13 cellular contexts compared by ENCODE assay signal in the genomic region with DNA sequence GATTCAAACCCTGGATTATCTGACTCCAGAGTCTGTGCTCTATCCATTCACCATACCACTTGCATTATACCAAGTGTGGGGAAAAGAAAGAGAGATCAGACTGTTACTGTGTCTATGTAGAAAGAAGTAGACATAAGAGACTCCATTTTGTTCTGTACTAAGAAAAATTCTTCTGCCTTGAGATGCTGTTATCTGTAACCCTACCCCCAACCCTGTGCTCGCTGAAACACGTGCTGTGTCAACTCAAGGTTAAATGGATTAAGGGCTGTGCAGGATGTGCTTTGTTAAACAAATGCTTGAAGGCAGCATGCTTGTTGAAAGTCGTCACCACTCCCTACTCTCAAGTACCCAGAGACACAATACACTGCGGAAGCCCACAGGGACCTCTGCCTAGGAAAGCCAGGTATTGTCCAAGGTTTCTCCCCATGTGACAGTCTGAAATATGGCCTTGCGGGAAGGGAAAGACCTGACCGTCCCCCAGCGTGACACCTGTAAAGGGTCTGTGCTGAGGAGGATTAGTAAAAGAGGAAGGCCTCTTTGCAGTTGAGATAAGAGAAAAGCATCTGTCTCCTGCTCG. TPM values are rescaled to one million over a fixed set of nuclear protein-coding genes. Genes with fewer than 3 reads are reported as not detected.
A peak's percentile ranks its signal among the peaks of the same experiment; 100 is the strongest.
DNase-seq lines count a peak whose midpoint lies in the region; ATAC-seq, FAIRE-seq and TF ChIP-seq lines count a peak whose summit lies in the region.
"Not testable (repeated sequence)": the region's sequence is repeated elsewhere in the genome, so short reads cannot be mapped to it uniquely, and the experiment has no call there.
"Had no signal": no experiment of that assay in that cellular context is flagged by ENCODE, and none has a peak within 500 bp of the region (broad histone marks: within the 10 kb centered on the region; RNA-seq: fewer than 3 reads in every experiment).

No MANE protein-coding gene starts in this region.

- not testable (repeated sequence) for TF ChIP-seq POLR2A in GM12892 (IDR thresholded peaks at IDR 0.05; ENCODE audit: low read depth, low read length); GM12878 (IDR thresholded peaks at IDR 0.05; ENCODE audit: low read depth, low read length)

- intact Hi-C loops in CD4-positive, alpha-beta memory T cell (cut with micrococcal nuclease); activated CD4-positive, alpha-beta T cell treated with anti-CD3 and anti-CD28 coated beads, Interleukin-2, amount 10 ng/mL, durations not matched to agents 24 days and 14 days (cut with micrococcal nuclease); GM12878 (cut with micrococcal nuclease; ENCODE audit: unreplicated experiment): not testable (repeated sequence)

- H3K36me3 Mint-ChIP-seq in CD4-positive, alpha-beta memory T cell = not testable (repeated sequence)
- peaks cover 16% of the 10 kb centered on the region for H3K36me3 Mint-ChIP-seq in activated CD4-positive, alpha-beta T cell treated with anti-CD3 and anti-CD28 coated beads, Interleukin-2, amount 10 ng/mL, durations not matched to agents 24 days and 14 days (ENCODE audit: low read depth)

- H3K4me2 ChIP-seq in Karpas-422 (ENCODE audit: low read depth, low read length, poor library complexity, severe bottlenecking) = peak overlapping the region; percentile 65
- H3K4me2 ChIP-seq in GM12878 (ENCODE audit: control insufficient read depth, insufficient read depth) = peak overlapping the region; percentile 83
- H3K4me2 ChIP-seq in trophoblast cell (ENCODE audit: low read length) = not testable (repeated sequence)

- H3K14ac ChIP-seq in trophoblast cell (ENCODE audit: low read length) = not testable (repeated sequence)

- not testable (repeated sequence) for H3K9me2 ChIP-seq in Karpas-422 (replicated peaks; ENCODE audit: insufficient read depth, low read length)

- H3K4me1 Mint-ChIP-seq in CD4-positive, alpha-beta memory T cell = peaks cover 49 to 89% (median 69%) of the 10 kb centered on the region in 4 donors
- peaks cover 68% of the 10 kb centered on the region for H3K4me1 Mint-ChIP-seq in activated CD4-positive, alpha-beta T cell treated with anti-CD3 and anti-CD28 coated beads, Interleukin-2, amount 10 ng/mL, durations not matched to agents 24 days and 14 days

- H3K27ac ChIP-seq in CD4-positive, alpha-beta memory T cell (ENCODE audit: low read depth, low read length); iPS DF 6.9 (ENCODE audit: low read length): not testable (repeated sequence)
- peak overlapping the region; percentile 72 for H3K27ac ChIP-seq in Karpas-422 (ENCODE audit: low read length)
- H3K27ac ChIP-seq in GM12878 (ENCODE audit: control insufficient read depth, insufficient read depth) = peak overlapping the region; percentile 75
- peak overlapping the region; percentile 60 for H3K27ac ChIP-seq in trophoblast cell (ENCODE audit: low read depth, low read length)

- in situ Hi-C loops in GM12878 (cut with MboI) = not testable (repeated sequence)

- not testable (repeated sequence) for H4K8ac ChIP-seq in trophoblast cell (ENCODE audit: low read depth, low read length)

- not testable (repeated sequence) for H3K79me2 ChIP-seq in Karpas-422 (ENCODE audit: low read length); trophoblast cell (ENCODE audit: control insufficient read depth, insufficient read depth, low read length, poor library complexity)
- H3K79me2 ChIP-seq in GM12878 (ENCODE audit: control insufficient read depth, insufficient read depth, low read length) = peaks cover 71% of the 10 kb centered on the region

- H2AFZ ChIP-seq in Karpas-422 (ENCODE audit: low read length) (peak overlapping the region; percentile 47; the same call in 1 of the 2 replicates), GM12878 (ENCODE audit: control insufficient read depth, low read depth, low read length) (peak overlapping the region; percentile 22; the same call in 1 of the 2 replicates)
- H2AFZ ChIP-seq in trophoblast cell (ENCODE audit: insufficient read depth, low read length, poor library complexity) = not testable (repeated sequence)

- peak overlapping the region in 6 of 7 donors; percentile 13 to 74 (median 48) for H3K27ac Mint-ChIP-seq in CD4-positive, alpha-beta memory T cell
- H3K27ac Mint-ChIP-seq in activated CD4-positive, alpha-beta T cell treated with anti-CD3 and anti-CD28 coated beads, Interleukin-2, amount 10 ng/mL, durations not matched to agents 24 days and 14 days = peak overlapping the region; percentile 39

- H2BK12ac ChIP-seq in trophoblast cell (ENCODE audit: low read length) = not testable (repeated sequence)

- not testable (repeated sequence) for H3K27me3 Mint-ChIP-seq in CD4-positive, alpha-beta memory T cell; activated CD4-positive, alpha-beta T cell treated with anti-CD3 and anti-CD28 coated beads, Interleukin-2, amount 10 ng/mL, durations not matched to agents 24 days and 14 days

- not testable (repeated sequence) for H3K36me3 ChIP-seq in CD4-positive, alpha-beta memory T cell (ENCODE audit: insufficient read depth, low read length); Karpas-422 (ENCODE audit: insufficient read depth, low read length); GM12878 (ENCODE audit: control insufficient read depth in 2 of 2, insufficient read depth in 2 of 2, low read length in 1 of 2); iPS DF 6.9 (ENCODE audit: control insufficient read depth, insufficient read depth, low read length); trophoblast cell (ENCODE audit: control insufficient read depth in 1 of 2, insufficient read depth in 2 of 2, low read length in 2 of 2)

- CTCF ChIA-PET in CD4-positive, alpha-beta memory T cell (lab: Charles Lee; ENCODE audit: partially characterized antibody) = interaction anchor here (1.1 to 2.0 kb wide), 4 partner anchors 10 to 29 kb away, joined by 4 to 10 read pairs (median 6); no protein-coding TSS in a partner anchor
- CTCF ChIA-PET in GM12878 (lab: Yijun Ruan, JAX) = interaction anchor here (0.9 to 2.5 kb wide), 6 partner anchors 8 to 56 kb away, joined by 3 to 14 read pairs (median 6); no protein-coding TSS in a partner anchor

- DNase-seq in CD4-positive, alpha-beta memory T cell; GM12892 (ENCODE audit: insufficient read length); activated CD4-positive, alpha-beta T cell treated with anti-CD3 and anti-CD28 coated beads, Interleukin-2, amount 10 ng/mL, durations not matched to agents 24 days and 14 days; GM12878 (ENCODE audit: low read depth, low spot score); trophoblast cell: not testable (repeated sequence)
- DNase-seq in Karpas-422 (peak; percentile 86), NCI-H748 treated with DMSO at 0.1 percent for 48 hours (lab: John Stamatoyannopoulos, UW) (peak; percentile 13), iPS DF 6.9 (ENCODE audit: low read depth, low spot score) (peak; percentile 63)

- not testable (repeated sequence) for H4K20me1 ChIP-seq in Karpas-422 (ENCODE audit: insufficient read depth, low read depth, low read length); GM12878 (ENCODE audit: control insufficient read depth, insufficient read depth)

- not testable (repeated sequence) for H2AK5ac ChIP-seq in trophoblast cell (ENCODE audit: low read length)

- RAD21 ChIA-PET in GM12878 (lab: Charles Lee; ENCODE audit: unreplicated experiment) = interaction anchor here (0.8 to 10.9 kb wide), 6 partner anchors 21 to 116 kb away, joined by 3 to 194 read pairs (median 4); no protein-coding TSS in a partner anchor

- not testable (repeated sequence) for H4K91ac ChIP-seq in trophoblast cell (ENCODE audit: low read depth, low read length)

- WGBS in GM12878 (ENCODE audit: insufficient coverage, insufficient replicate concordance, low lambda C conversion rate, missing lambda C conversion rate) = 32% methylated on average over 8 of the region's 8 CpGs
- WGBS in iPS DF 6.9 (ENCODE audit: insufficient coverage, insufficient read length) = no CpG with 5 or more reads among the region's 8 CpGs
- WGBS in trophoblast cell (ENCODE audit: extremely low coverage, insufficient coverage, insufficient read length) = no CpG with 5 or more reads among the region's 8 CpGs

- TF ChIP-seq CTCF in GM12878 (IDR thresholded peaks at IDR 0.05 in 2 of 3, conservative IDR thresholded peaks at IDR 0.05 in 1 of 3; ENCODE audit: control insufficient read depth in 2 of 3, extremely low read depth in 1 of 3, insufficient read depth in 1 of 3, low read depth in 3 of 3, low read length in 3 of 3) = not testable (repeated sequence)

- peak overlapping the region; percentile 60 for H3K9ac ChIP-seq in Karpas-422 (ENCODE audit: low read length)
- H3K9ac ChIP-seq in GM12878 (ENCODE audit: control insufficient read depth, insufficient read depth, low read length); trophoblast cell (ENCODE audit: low read length): not testable (repeated sequence)

- peak; percentile 94 for FAIRE-seq in GM12892 (lab: Jason Lieb, UNC)
- FAIRE-seq in GM12878 (lab: Jason Lieb, UNC) = not testable (repeated sequence)

- H2BK5ac ChIP-seq in trophoblast cell (ENCODE audit: low read depth, low read length, poor library complexity) = not testable (repeated sequence)

- not testable (repeated sequence) for ATAC-seq in GM12878

- not testable (repeated sequence) for H3K27me3 ChIP-seq in CD4-positive, alpha-beta memory T cell (ENCODE audit: insufficient read depth, low read length); Karpas-422 (ENCODE audit: low read length); GM12878 (replicated peaks in 1 of 2; ENCODE audit: control insufficient read depth in 2 of 2, insufficient read depth in 2 of 2, low read length in 1 of 2); iPS DF 6.9 (ENCODE audit: control insufficient read depth, insufficient read depth, low read length); trophoblast cell (ENCODE audit: insufficient read depth, low read length)

- POLR2A ChIA-PET in CD4-positive, alpha-beta memory T cell (lab: Charles Lee; ENCODE audit: partially characterized antibody) = interaction anchor here (0.9 to 2.2 kb wide), 8 partner anchors 10 to 144 kb away, joined by 3 to 10 read pairs (median 6); partner anchors contain the start of genes CD48 and LY9
- POLR2A ChIA-PET in GM12878 (lab: Charles Lee) = interaction anchor here (0.9 to 9.0 kb wide), 8 partner anchors 10 to 55 kb away, joined by 3 to 61 read pairs (median 4); no protein-coding TSS in a partner anchor

- H3K4me3 Mint-ChIP-seq in CD4-positive, alpha-beta memory T cell = peak overlapping the region in 3 of 8 donors; percentile 9 to 18 (median 15)
- H3K4me3 Mint-ChIP-seq in activated CD4-positive, alpha-beta T cell treated with anti-CD3 and anti-CD28 coated beads, Interleukin-2, amount 10 ng/mL, durations not matched to agents 24 days and 14 days = peak overlapping the region; percentile 13

- not testable (repeated sequence) for BruUV-seq in GM12878 (replicated peaks; lab: Mats Ljungman, UMichigan)

- H3K4ac ChIP-seq in trophoblast cell (ENCODE audit: low read depth, low read length) = not testable (repeated sequence)

- peak overlapping the region; percentile 8 for H2BK120ac ChIP-seq in trophoblast cell (ENCODE audit: insufficient read depth, low read length, poor library complexity)

- not testable (repeated sequence) for TF ChIP-seq RAD21 in GM12878 (IDR thresholded peaks at IDR 0.05; ENCODE audit: insufficient read depth, low read depth, low read length)

- H4K12ac ChIP-seq in trophoblast cell (ENCODE audit: low read depth, low read length) = not testable (repeated sequence)

- not testable (repeated sequence) for H3K18ac ChIP-seq in trophoblast cell (ENCODE audit: low read length)

- H3K23ac ChIP-seq in trophoblast cell (ENCODE audit: low read length) = not testable (repeated sequence)

- not testable (repeated sequence) for H3K9me3 ChIP-seq in CD4-positive, alpha-beta memory T cell (ENCODE audit: control insufficient read depth in 1 of 2, low read length in 2 of 2); Karpas-422 (ENCODE audit: low read length); GM12878 (replicated peaks; ENCODE audit: control insufficient read depth, insufficient read depth, low read length); iPS DF 6.9 (ENCODE audit: control insufficient read depth, insufficient read depth, low read length); trophoblast cell (ENCODE audit: insufficient read depth, low read depth, low read length)

- not testable (repeated sequence) for H3K4me3 ChIP-seq in CD4-positive, alpha-beta memory T cell (ENCODE audit: low read length in 2 of 2); iPS DF 6.9 (ENCODE audit: low read length); trophoblast cell (ENCODE audit: low read depth, low read length)
- H3K4me3 ChIP-seq in Karpas-422 (ENCODE audit: low read length) (peak overlapping the region; percentile 44; the same call in 1 of the 2 replicates), GM12878 (peak overlapping the region; percentile 37; the same call in 1 of the 2 replicates)

- TF ChIP-seq EP300 in GM12878 (IDR thresholded peaks at IDR 0.05; ENCODE audit: borderline replicate concordance in 1 of 2, control insufficient read depth in 1 of 2, low read depth in 2 of 2, low read length in 2 of 2) = not testable (repeated sequence)

- SMC1A ChIA-PET in GM12878 (lab: Charles Lee; ENCODE audit: uncharacterized antibody, unreplicated experiment) = interaction anchor here (1.0 to 12.3 kb wide), 6 partner anchors 7 to 143 kb away, joined by 3 to 259 read pairs (median 52); no protein-coding TSS in a partner anchor

- H3K79me1 ChIP-seq in trophoblast cell (ENCODE audit: low read length) = peaks cover 12% of the 10 kb centered on the region

- not testable (repeated sequence) for H3K9me3 Mint-ChIP-seq in CD4-positive, alpha-beta memory T cell; activated CD4-positive, alpha-beta T cell treated with anti-CD3 and anti-CD28 coated beads, Interleukin-2, amount 10 ng/mL, durations not matched to agents 24 days and 14 days

- H3K4me1 ChIP-seq in CD4-positive, alpha-beta memory T cell (ENCODE audit: insufficient read depth, low read length) = peaks cover 59% of the 10 kb centered on the region
- H3K4me1 ChIP-seq in Karpas-422 (ENCODE audit: low read length) (peaks cover 40% of the 10 kb centered on the region), GM12878 (ENCODE audit: control insufficient read depth, insufficient read depth, low read length) (peaks cover 51% of the 10 kb centered on the region), trophoblast cell (ENCODE audit: control insufficient read depth in 1 of 2, insufficient read depth in 2 of 2, low read length in 2 of 2) (peaks cover 15 to 22% of the 10 kb centered on the region in 2 experiments)
- H3K4me1 ChIP-seq in iPS DF 6.9 (ENCODE audit: control insufficient read depth, insufficient read depth, low read length) = not testable (repeated sequence)

RNA-seq across cellular contexts. Expression of gene SLAMF1, which starts 5.3 kb away (rescaled TPM):
- total RNA-seq in CD4-positive, alpha-beta memory T cell = 10 to 100 TPM; 59.8 to 59.9 TPM
- polyA plus RNA-seq in CD4-positive, alpha-beta memory T cell = 10 to 100 TPM; 21.4 to 62.5 TPM
- 244 TPM for polyA plus RNA-seq in GM12892 (2012; ENCODE audit: missing spikeins)
- 0.30 and 1.1 TPM in 2 replicates for total RNA-seq in Karpas-422 (2014; rRNA removed; shearing (Covaris generic); ENCODE audit: low replicate concordance)
- total RNA-seq in activated CD4-positive, alpha-beta T cell treated with anti-CD3 and anti-CD28 coated beads, Interleukin-2, amount 10 ng/mL, durations not matched to agents 24 days and 14 days = 113 and 114 TPM in 2 replicates
- 1,111 and 1,167 TPM in 2 replicates for total RNA-seq in GM12878 (2013; cell fraction: nucleolus; rRNA removed)
- total RNA-seq in GM12878 (2014; rRNA removed) (121 and 136 TPM in 2 replicates), GM12878 (2014; rRNA removed; fragmentation: Illumina TruSeq; extraction: Trizol) (134 and 145 TPM in 2 replicates), GM12878 (2021) (125 and 140 TPM in 2 replicates)
- polyA plus RNA-seq in GM12878 (2011; ENCODE audit: low read depth) = 41.2 TPM
- polyA plus RNA-seq in GM12878 (2011; rRNA removed) (260 and 289 TPM in 2 replicates), GM12878 (2014; fragmentation: Illumina TruSeq; extraction: Trizol) (134 and 155 TPM in 2 replicates), GM12878 (2014; fragmentation: Nextera tagmentation; extraction: Ambion mirVana) (100 to 1,000 TPM; 128 to 145 TPM), GM12878 (2014; rRNA removed) (154 and 204 TPM in 2 replicates), GM12878 (2016; fragmentation: Nextera tagmentation; extraction: Ambion mirVana) (10 to 100 TPM; 87.3 to 89.7 TPM)
- 194 and 205 TPM in 2 replicates for polyA plus RNA-seq in GM12878 (2011; cell fraction: cytosol; rRNA removed)
- 385 and 567 TPM in 2 replicates for polyA plus RNA-seq in GM12878 (2011; cell fraction: nucleus; rRNA removed)
- polyA plus RNA-seq in GM12878 (2012) = 73.7 and 121 TPM in 2 replicates
- polyA minus RNA-seq in GM12878 (2011; rRNA and poly(A)+ RNA removed) = 378 and 409 TPM in 2 replicates
- polyA minus RNA-seq in GM12878 (2011; cell fraction: cytosol; rRNA and poly(A)+ RNA removed) = 105 and 108 TPM in 2 replicates
- polyA minus RNA-seq in GM12878 (2011; cell fraction: nucleus; rRNA and poly(A)+ RNA removed) = 309 and 389 TPM in 2 replicates
- polyA plus RNA-seq in trophoblast cell (2013) = 0.01 TPM in 1 of 2 replicates, not detected in the other
- total RNA-seq: H7, osteoblast, temporal lobe had no signal
- polyA plus RNA-seq: aorta had no signal

RNA-seq across cellular contexts. Expression of gene CD48, which starts 59.5 kb away (rescaled TPM):
- total RNA-seq in CD4-positive, alpha-beta memory T cell = 100 to 1,000 TPM; 301 to 329 TPM
- polyA plus RNA-seq in CD4-positive, alpha-beta memory T cell = 100 to 1,000 TPM; 228 to 246 TPM
- polyA plus RNA-seq in GM12892 (2012; ENCODE audit: missing spikeins) = 745 TPM
- 26.9 and 56.3 TPM in 2 replicates for total RNA-seq in Karpas-422 (2014; rRNA removed; shearing (Covaris generic); ENCODE audit: low replicate concordance)
- 206 and 208 TPM in 2 replicates for total RNA-seq in activated CD4-positive, alpha-beta T cell treated with anti-CD3 and anti-CD28 coated beads, Interleukin-2, amount 10 ng/mL, durations not matched to agents 24 days and 14 days
- 550 and 565 TPM in 2 replicates for total RNA-seq in GM12878 (2013; cell fraction: nucleolus; rRNA removed)
- total RNA-seq in GM12878 (2014; rRNA removed) = 415 and 499 TPM in 2 replicates
- total RNA-seq in GM12878 (2014; rRNA removed; fragmentation: Illumina TruSeq; extraction: Trizol) = 445 and 463 TPM in 2 replicates
- 311 and 323 TPM in 2 replicates for total RNA-seq in GM12878 (2021)
- polyA plus RNA-seq in GM12878 (2011; ENCODE audit: low read depth) = 1,141 TPM
- polyA plus RNA-seq in GM12878 (2011; rRNA removed) = 1,315 and 1,412 TPM in 2 replicates
- polyA plus RNA-seq in GM12878 (2011; cell fraction: cytosol; rRNA removed) = 831 and 1,170 TPM in 2 replicates
- polyA plus RNA-seq in GM12878 (2011; cell fraction: nucleus; rRNA removed) = 317 and 485 TPM in 2 replicates
- polyA plus RNA-seq in GM12878 (2012) = 688 and 1,150 TPM in 2 replicates
- 487 and 663 TPM in 2 replicates for polyA plus RNA-seq in GM12878 (2014; fragmentation: Illumina TruSeq; extraction: Trizol)
- polyA plus RNA-seq in GM12878 (2014; fragmentation: Nextera tagmentation; extraction: Ambion mirVana) = 100 to 1,000 TPM; 667 to 776 TPM
- 335 and 411 TPM in 2 replicates for polyA plus RNA-seq in GM12878 (2014; rRNA removed)
- polyA plus RNA-seq in GM12878 (2016; fragmentation: Nextera tagmentation; extraction: Ambion mirVana) = 100 to 1,000 TPM; 302 to 328 TPM
- polyA minus RNA-seq in GM12878 (2011; rRNA and poly(A)+ RNA removed) = 654 and 682 TPM in 2 replicates
- 176 and 177 TPM in 2 replicates for polyA minus RNA-seq in GM12878 (2011; cell fraction: cytosol; rRNA and poly(A)+ RNA removed)
- polyA minus RNA-seq in GM12878 (2011; cell fraction: nucleus; rRNA and poly(A)+ RNA removed) = 79.5 and 82.9 TPM in 2 replicates
- not detected in 2 replicates for polyA plus RNA-seq in trophoblast cell (2013)
- total RNA-seq: RPMI7951, temporal lobe had no signal

Comparison
In these comparisons a context has a peak if more than half of its experiments do, and no peak if none do; other contexts are left out.
1. RNA of gene SLAMF1, which starts 5.3 kb away (total RNA-seq): 121 to 1,167 TPM in GM12878, 113 to 114 TPM in activated CD4-positive, alpha-beta T cell treated with anti-CD3 and anti-CD28 coated beads, Interleukin-2, amount 10 ng/mL, durations not matched to agents 24 days and 14 days and 59.8 to 59.9 TPM in CD4-positive, alpha-beta memory T cell; 0.30 to 1.1 TPM in Karpas-422; every median in the first group is over 10 times any median in the second.